19 cellular contexts compared by ENCODE assay signal in genomic region chr22:20191000-20191515, GRCh38. TPM values are rescaled to one million over a fixed set of nuclear protein-coding genes. Genes with fewer than 3 reads are reported as not detected.
DNase-seq lines count a peak whose midpoint lies in the region; ATAC-seq, FAIRE-seq and TF ChIP-seq lines count a peak whose summit lies in the region.
"Had no signal": no experiment of that assay in that cellular context is flagged by ENCODE, and none has a peak within 500 bp of the region (broad histone marks: within the 10 kb centered on the region; RNA-seq: fewer than 3 reads in every experiment).

No MANE protein-coding gene starts in this region.

- intact Hi-C loops in IMR-90 (cut with micrococcal nuclease) (no loop called here), K562 (cut with micrococcal nuclease) (loop anchor here (5.0 kb wide), 1 partner anchor 34 kb away; no protein-coding TSS in a partner anchor), ovary (cut with DNase I) (loop anchor here in 1 of 4 donors (10.0 kb wide), 1 partner anchor 56 kb away; the partner anchor contains the start of gene ZDHHC8)

- H4K8ac ChIP-seq in IMR-90 (ENCODE audit: low read depth in 2 of 2, low read length in 2 of 2) (no peak overlapping the region), neuronal stem cell (ENCODE audit: low read depth, low read length) (no peak overlapping the region)

- H2BK120ac ChIP-seq in IMR-90 (ENCODE audit: low read depth, low read length) (no peak overlapping the region), neuronal stem cell (ENCODE audit: low read depth, low read length) (no peak overlapping the region)

- POLR2A ChIA-PET in IMR-90 (lab: Charles Lee; ENCODE audit: unreplicated experiment) = no interaction called here
- POLR2A ChIA-PET in K562 (lab: Yijun Ruan, JAX) = interaction anchor here (0.6 to 1.8 kb wide), 13 partner anchors 9 to 101 kb away, joined by 3 to 12 read pairs (median 3); no protein-coding TSS in a partner anchor

- H4K91ac ChIP-seq in IMR-90 (ENCODE audit: insufficient read depth, low read depth, low read length) (no peak overlapping the region), neuronal stem cell (ENCODE audit: low read depth, low read length, poor library complexity) (no peak overlapping the region)

- H3K36me3 ChIP-seq in IMR-90 (ENCODE audit: control insufficient read depth, insufficient read depth, low read length) (no peaks in the 10 kb centered on the region), K562 (ENCODE audit: control insufficient read depth, insufficient read depth, low read length) (no peaks in the 10 kb centered on the region), neuronal stem cell (replicated peaks in 1 of 2; ENCODE audit: control insufficient read depth in 2 of 2, insufficient read depth in 2 of 2, low read length in 2 of 2) (no peaks in the 10 kb centered on the region), ovary (no peaks in the 10 kb centered on the region)
- H3K36me3 ChIP-seq: BE2C had no signal

- no peaks in the 10 kb centered on the region for H3K79me2 ChIP-seq in K562 (ENCODE audit: control insufficient read depth, insufficient read depth, low read length)

- no peak for DNase-seq in IMR-90
- DNase-seq in K562 (ENCODE audit: extremely low read depth in 1 of 4, low spot score in 3 of 4) = no peak
- DNase-seq in neuronal stem cell (ENCODE audit: low spot score) = no peak
- DNase-seq in retina = no peak
- DNase-seq in ovary = no peak
- DNase-seq in activated T-cell treated with anti-CD3 and anti-CD28 coated beads, Interleukin-2, amount 50 U/mL, for 1 hour = no peak
- DNase-seq: ACHN; BE2C; CD4-positive, alpha-beta memory T cell; DMS153; DMS79; GF-D8; HCEC 1CT had no signal

- H3K9ac ChIP-seq in IMR-90 (ENCODE audit: low read depth, low read length) = no peak overlapping the region
- H3K9ac ChIP-seq in K562 (ENCODE audit: insufficient read depth in 1 of 2, low read depth in 2 of 2, low read length in 2 of 2) = no peak overlapping the region
- no peak overlapping the region for H3K9ac ChIP-seq in neuronal stem cell (ENCODE audit: low read depth, low read length, poor library complexity)

- H2BK15ac ChIP-seq in IMR-90 (ENCODE audit: low read depth, low read length) (no peak overlapping the region), neuronal stem cell (ENCODE audit: low read length) (peak overlapping the region; percentile 28)

- BruUV-seq in IMR-90 (replicated peaks; lab: Mats Ljungman, UMichigan) (no TSS peak), K562 (replicated peaks; lab: Mats Ljungman, UMichigan) (no TSS peak)

- H2BK5ac ChIP-seq in IMR-90 (ENCODE audit: low read depth, low read length, poor library complexity, severe bottlenecking) = no peak overlapping the region
- H2BK5ac ChIP-seq in neuronal stem cell (ENCODE audit: low read length) = no peak overlapping the region

- H3K4ac ChIP-seq in IMR-90 (ENCODE audit: low read depth, low read length) (no peak overlapping the region), neuronal stem cell (ENCODE audit: low read length) (no peak overlapping the region)

- H3K9me1 ChIP-seq in IMR-90 (ENCODE audit: insufficient read depth, low read length) = no peaks in the 10 kb centered on the region
- peaks cover 3% of the 10 kb centered on the region for H3K9me1 ChIP-seq in K562 (ENCODE audit: control insufficient read depth, insufficient read depth, low read length)

- H3K27me3 ChIP-seq in IMR-90 (ENCODE audit: control insufficient read depth, insufficient read depth, low read length) (peaks cover 24% of the 10 kb centered on the region), K562 (ENCODE audit: control insufficient read depth in 2 of 2, insufficient read depth in 2 of 2, low read length in 2 of 2) (peaks cover 54 to 78% of the 10 kb centered on the region in 2 experiments), neuronal stem cell (ENCODE audit: control insufficient read depth in 3 of 3, insufficient read depth in 3 of 3, low read depth in 1 of 3, low read length in 3 of 3) (peaks cover 0 to 47% (median 0%) of the 10 kb centered on the region in 3 experiments), ovary (no peaks in the 10 kb centered on the region)
- H3K27me3 ChIP-seq: BE2C had no signal

- FAIRE-seq in K562 (lab: Jason Lieb, UNC) = no peak
- FAIRE-seq: A204.1, H54 had no signal

- no peak for TF ChIP-seq EP300 in K562 (IDR thresholded peaks at IDR 0.05; ENCODE audit: low read length)
- no peak for TF ChIP-seq EP300 in ovary (IDR thresholded peaks at IDR 0.05)

- dilution Hi-C loops in IMR-90 (cut with HindIII; ENCODE audit: low sequenced_read_pairs, unreplicated experiment) = no loop called here

- no peak overlapping the region for H2BK12ac ChIP-seq in neuronal stem cell (ENCODE audit: low read length)

- H2AFZ ChIP-seq in IMR-90 (replicated peaks; ENCODE audit: low read length, poor library complexity) = peak overlapping the region; percentile 7
- H2AFZ ChIP-seq in K562 (ENCODE audit: low read depth, low read length) = no peak overlapping the region
- no peak overlapping the region for H2AFZ ChIP-seq in neuronal stem cell (ENCODE audit: low read length)
- H2AFZ ChIP-seq: GM23338 had no signal

- H3K4me2 ChIP-seq in IMR-90 (ENCODE audit: low read depth, low read length) (no peak overlapping the region), K562 (ENCODE audit: insufficient read depth, low read length) (no peak overlapping the region), neuronal stem cell (ENCODE audit: insufficient read depth, low read length, poor library complexity, severe bottlenecking) (no peak overlapping the region)
- H3K4me2 ChIP-seq: GM23338 had no signal

- in situ Hi-C loops in IMR-90 (cut with MboI; ENCODE audit: low sequenced_read_pairs) = no loop called here
- in situ Hi-C loops in K562 (cut with MboI) = no loop called here

- ATAC-seq in IMR-90 (ENCODE audit: low read depth) = no peak
- no peak for ATAC-seq in K562
- ATAC-seq: GM23338 had no signal

- CTCF ChIA-PET in IMR-90 (lab: Yijun Ruan, JAX) = no interaction called here
- CTCF ChIA-PET in K562 (lab: Yijun Ruan, JAX; ENCODE audit: low intra/inter-chr PET ratio) = interaction anchor here (0.6 kb wide), 1 partner anchor 34 kb away, joined by 3 read pairs; no protein-coding TSS in a partner anchor

- H3K4me3 ChIP-seq in IMR-90 (ENCODE audit: insufficient read depth, low read depth, low read length) (no peak overlapping the region), K562 (no peak overlapping the region), neuronal stem cell (ENCODE audit: low read length in 2 of 2) (no peak overlapping the region), ovary (no peak overlapping the region)
- H3K4me3 ChIP-seq: GM23338 had no signal

- WGBS in IMR-90 (ENCODE audit: extremely low coverage in 2 of 2, insufficient read length in 1 of 2), 2 experiments = 40% methylated on average over 2 of the region's 10 CpGs; no CpG with 5 or more reads in 1 of the 2 experiments
- 7% methylated on average over 10 of the region's 10 CpGs for WGBS in K562 (ENCODE audit: insufficient coverage, low coverage, missing lambda C conversion rate)
- WGBS in neuronal stem cell (ENCODE audit: extremely low coverage in 2 of 2, insufficient read length in 2 of 2, insufficient replicate concordance in 1 of 2), 2 donors = no CpG with 5 or more reads among the region's 10 CpGs
- 72 to 91% (median 82%) methylated on average over 10 of the region's 10 CpGs for WGBS in ovary, 3 donors

- TF ChIP-seq CTCF in C4-2B (conservative IDR thresholded peaks at IDR 0.05) = no peak
- no peak for TF ChIP-seq CTCF in IMR-90 (conservative IDR thresholded peaks at IDR 0.05; ENCODE audit: low read depth, low read length)
- no peak for TF ChIP-seq CTCF in K562 (IDR thresholded peaks at IDR 0.05 in 2 of 3, conservative IDR thresholded peaks at IDR 0.05 in 1 of 3; ENCODE audit: insufficient read depth in 2 of 3, low read depth in 1 of 3, low read length in 3 of 3)
- no peak for TF ChIP-seq CTCF in ovary (IDR thresholded peaks at IDR 0.05)

- no peaks in the 10 kb centered on the region for H3K79me1 ChIP-seq in IMR-90 (ENCODE audit: low read depth in 1 of 2, low read length in 2 of 2)
- peaks cover 3% of the 10 kb centered on the region for H3K79me1 ChIP-seq in neuronal stem cell (ENCODE audit: low read depth, low read length)

- no peak overlapping the region for H3K23ac ChIP-seq in IMR-90 (ENCODE audit: low read depth, low read length)
- no peak overlapping the region for H3K23ac ChIP-seq in neuronal stem cell (ENCODE audit: low read depth, low read length, poor library complexity)

- TF ChIP-seq RAD21 in IMR-90 (IDR thresholded peaks at IDR 0.05; ENCODE audit: low read length) (no peak), K562 (CRISPR knock-in tag; conservative IDR thresholded peaks at IDR 0.05 in 1 of 2, IDR thresholded peaks at IDR 0.05 in 1 of 2) (no peak)

- H3K14ac ChIP-seq in IMR-90 (replicated peaks; ENCODE audit: low read depth, low read length) = no peak overlapping the region
- H3K14ac ChIP-seq in neuronal stem cell (ENCODE audit: low read length) = no peak overlapping the region

- no peak overlapping the region for H3K56ac ChIP-seq in IMR-90 (ENCODE audit: extremely low read depth, insufficient read depth, low read length)

- H3K18ac ChIP-seq in IMR-90 (ENCODE audit: low read depth, low read length) (no peak overlapping the region), neuronal stem cell (ENCODE audit: low read length) (no peak overlapping the region)

- H3K27ac ChIP-seq in C4-2B (peak overlapping the region; percentile 13; the same call in 1 of the 2 replicates), IMR-90 (ENCODE audit: insufficient read depth, low read length) (no peak overlapping the region), K562 (ENCODE audit: extremely low read depth, low read depth, low read length) (no peak overlapping the region), neuronal stem cell (replicated peaks; ENCODE audit: low read length) (no peak overlapping the region), ovary (no peak overlapping the region)
- H3K27ac ChIP-seq: HL-60 had no signal

- H4K20me1 ChIP-seq in IMR-90 (ENCODE audit: insufficient read depth, low read length) (no peaks in the 10 kb centered on the region), K562 (replicated peaks; ENCODE audit: control insufficient read depth, insufficient read depth, low read length) (peaks cover 37% of the 10 kb centered on the region)

- H2AK9ac ChIP-seq in IMR-90 (replicated peaks; ENCODE audit: low read depth, low read length, poor library complexity) = no peak overlapping the region

- no peak for TF ChIP-seq POLR2A in IMR-90 (IDR thresholded peaks at IDR 0.05; ENCODE audit: low read depth, low read length)
- no peak for TF ChIP-seq POLR2A in K562 (conservative IDR thresholded peaks at IDR 0.05)
- no peak for TF ChIP-seq POLR2A in ovary (IDR thresholded peaks at IDR 0.05)

- H4K5ac ChIP-seq in IMR-90 (ENCODE audit: low read depth, low read length) = no peak overlapping the region

- H2BK20ac ChIP-seq in IMR-90 (ENCODE audit: low read depth, low read length) = no peak overlapping the region

- H2AK5ac ChIP-seq in IMR-90 (ENCODE audit: low read depth, low read length) (no peak overlapping the region), neuronal stem cell (ENCODE audit: low read depth, low read length) (no peak overlapping the region)

- no peaks in the 10 kb centered on the region for H3K4me1 ChIP-seq in IMR-90 (ENCODE audit: control insufficient read depth, insufficient read depth, low read length)
- peaks cover 0 to 50% of the 10 kb centered on the region in 2 experiments; a peak in 2 of 5 replicates for H3K4me1 ChIP-seq in K562 (replicated peaks in 1 of 2; ENCODE audit: control insufficient read depth in 2 of 2, insufficient read depth in 2 of 2, low read length in 2 of 2)
- peaks cover 0 to 13% of the 10 kb centered on the region in 2 donors for H3K4me1 ChIP-seq in neuronal stem cell (ENCODE audit: control insufficient read depth in 2 of 2, insufficient read depth in 1 of 2, low read depth in 1 of 2, low read length in 2 of 2)
- no peaks in the 10 kb centered on the region for H3K4me1 ChIP-seq in ovary (ENCODE audit: insufficient read depth)
- H3K4me1 ChIP-seq: BE2C had no signal

- H3K9me3 ChIP-seq in IMR-90 (ENCODE audit: control insufficient read depth, insufficient read depth, low read length) (no peaks in the 10 kb centered on the region), K562 (replicated peaks; ENCODE audit: control insufficient read depth, insufficient read depth, low read depth, low read length) (no peaks in the 10 kb centered on the region), neuronal stem cell (replicated peaks in 1 of 2; ENCODE audit: control insufficient read depth in 2 of 2, insufficient read depth in 1 of 2, low read depth in 1 of 2, low read length in 2 of 2) (no peaks in the 10 kb centered on the region), ovary (no peaks in the 10 kb centered on the region)
- H3K9me3 ChIP-seq: BE2C had no signal

RNA-seq across cellular contexts. Expression of gene CCDC188, which starts 40.2 kb away (rescaled TPM):
- not detected in 2 replicates for total RNA-seq in IMR-90 (2012; rRNA removed)
- 0.10 and 0.32 TPM in 2 replicates for polyA plus RNA-seq in IMR-90 (2012; rRNA removed)
- polyA plus RNA-seq in IMR-90 (2012; cell fraction: cytosol; rRNA removed) = 0.09 TPM in 1 of 2 replicates, not detected in the other
- 1.7 and 4.3 TPM in 2 replicates for polyA plus RNA-seq in IMR-90 (2012; cell fraction: nucleus; rRNA removed; ENCODE audit: low replicate concordance)
- not detected in 2 replicates for total RNA-seq in K562 (2011; cell fraction: chromatin; rRNA removed; ENCODE audit: low replicate concordance)
- total RNA-seq in K562 (2011; cell fraction: nucleolus; rRNA removed) = not detected in 2 replicates
- total RNA-seq in K562 (2011; cell fraction: nucleoplasm; rRNA removed) = not detected in 2 replicates
- total RNA-seq in K562 (2014; rRNA removed) = not detected in 2 replicates
- total RNA-seq in K562 (2014; rRNA removed; fragmentation: Illumina TruSeq; extraction: Trizol) = not detected in 2 replicates
- not detected in 2 replicates for total RNA-seq in K562 (2015; rRNA removed; fragmentation: Illumina TruSeq; extraction: Trizol)
- not detected in 2 replicates for total RNA-seq in K562 (2021)
- polyA plus RNA-seq in K562 (2011; rRNA removed) = not detected in 2 replicates
- not detected in 2 replicates for polyA plus RNA-seq in K562 (2011; cell fraction: cytosol; rRNA removed)
- not detected in 2 replicates for polyA plus RNA-seq in K562 (2011; cell fraction: nucleus; rRNA removed)
- 0.26 TPM in 1 of 2 replicates, not detected in the other for polyA plus RNA-seq in K562 (2012)
- not detected in 2 replicates for polyA plus RNA-seq in K562 (2014; fragmentation: Illumina TruSeq; extraction: Trizol)
- not detected for polyA plus RNA-seq in K562 (2014; fragmentation: Nextera tagmentation; extraction: Ambion mirVana)
- not detected in 2 replicates for polyA plus RNA-seq in K562 (2014; rRNA removed)
- polyA minus RNA-seq in K562 (2011; rRNA and poly(A)+ RNA removed) = not detected in 2 replicates
- polyA minus RNA-seq in K562 (2011; cell fraction: cytosol; rRNA and poly(A)+ RNA removed) = not detected in 2 replicates
- polyA minus RNA-seq in K562 (2011; cell fraction: nucleus; rRNA and poly(A)+ RNA removed) = not detected in 2 replicates
- not detected for polyA plus RNA-seq in neuronal stem cell (2013, experiment 1 of 2)
- polyA plus RNA-seq in neuronal stem cell (2013, experiment 2 of 2) = not detected
- 1 to 10 TPM in 1 of 7 donors, under 1 TPM in 6; 0.27 to 1.1 (median 0.36) TPM for total RNA-seq in ovary
- under 1 TPM in 1 of 2 donors, not detected in 1; 0.74 TPM for polyA plus RNA-seq in ovary
- total RNA-seq: CD4-positive, alpha-beta memory T cell; GM23338 had no signal
- polyA plus RNA-seq: CD14-positive monocyte; CD4-positive, alpha-beta memory T cell; GM23338 had no signal

RNA-seq across cellular contexts. Expression of gene ZDHHC8, which starts 59.5 kb away (rescaled TPM):
- total RNA-seq in IMR-90 (2012; rRNA removed) = 2.5 and 4.4 TPM in 2 replicates
- polyA plus RNA-seq in IMR-90 (2012; rRNA removed) = 72.6 and 75.6 TPM in 2 replicates
- polyA plus RNA-seq in IMR-90 (2012; cell fraction: cytosol; rRNA removed) = 49.9 and 121 TPM in 2 replicates
- 275 and 805 TPM in 2 replicates for polyA plus RNA-seq in IMR-90 (2012; cell fraction: nucleus; rRNA removed; ENCODE audit: low replicate concordance)
- total RNA-seq in K562 (2011; cell fraction: chromatin; rRNA removed; ENCODE audit: low replicate concordance) = 77.3 and 229 TPM in 2 replicates
- total RNA-seq in K562 (2011; cell fraction: nucleolus; rRNA removed) = 110 and 113 TPM in 2 replicates
- 89.5 and 103 TPM in 2 replicates for total RNA-seq in K562 (2011; cell fraction: nucleoplasm; rRNA removed)
- 16.4 and 27.9 TPM in 2 replicates for total RNA-seq in K562 (2014; rRNA removed)
- total RNA-seq in K562 (2014; rRNA removed; fragmentation: Illumina TruSeq; extraction: Trizol) = 4.5 and 7.5 TPM in 2 replicates
- total RNA-seq in K562 (2015; rRNA removed; fragmentation: Illumina TruSeq; extraction: Trizol) = 9.8 and 11.3 TPM in 2 replicates
- total RNA-seq in K562 (2021) = 99.5 and 109 TPM in 2 replicates
- polyA plus RNA-seq in K562 (2011; rRNA removed) = 21.3 and 39.4 TPM in 2 replicates
- 30.5 and 34.1 TPM in 2 replicates for polyA plus RNA-seq in K562 (2011; cell fraction: cytosol; rRNA removed)
- polyA plus RNA-seq in K562 (2011; cell fraction: nucleus; rRNA removed) = 388 and 500 TPM in 2 replicates
- 47.3 and 69.3 TPM in 2 replicates for polyA plus RNA-seq in K562 (2012)
- 34.6 and 58.2 TPM in 2 replicates for polyA plus RNA-seq in K562 (2014; fragmentation: Illumina TruSeq; extraction: Trizol)
- polyA plus RNA-seq in K562 (2014; fragmentation: Nextera tagmentation; extraction: Ambion mirVana) = under 1 TPM; 0.04 to 0.15 TPM
- 74.5 and 108 TPM in 2 replicates for polyA plus RNA-seq in K562 (2014; rRNA removed)
- polyA minus RNA-seq in K562 (2011; rRNA and poly(A)+ RNA removed) = 5.1 and 6.4 TPM in 2 replicates
- 26.3 and 42.5 TPM in 2 replicates for polyA minus RNA-seq in K562 (2011; cell fraction: cytosol; rRNA and poly(A)+ RNA removed)
- polyA minus RNA-seq in K562 (2011; cell fraction: nucleus; rRNA and poly(A)+ RNA removed) = 38.9 and 55.3 TPM in 2 replicates
- polyA plus RNA-seq in neuronal stem cell (2013, experiment 1 of 2) = 44.3 TPM
- polyA plus RNA-seq in neuronal stem cell (2013, experiment 2 of 2) = 42.8 TPM
- 10 to 100 TPM; 13.7 to 77.4 (median 60.9) TPM for total RNA-seq in ovary
- 10 to 100 TPM in 1 of 2 donors, 1 to 10 TPM in 1; 5.1 to 34.8 TPM for polyA plus RNA-seq in ovary
